In genomic region chr17:44733753-44734152, GRCh38 we compare ENCODE assay signal across 9 cellular contexts. TPM values are rescaled to one million over a fixed set of nuclear protein-coding genes. Genes with fewer than 3 reads are reported as not detected.
DNase-seq lines count a peak whose midpoint lies in the region; TF ChIP-seq lines count a peak whose summit lies in the region.
"Had no signal": no experiment of that assay in that cellular context is flagged by ENCODE, and none has a peak within 500 bp of the region (broad histone marks: within the 10 kb centered on the region; RNA-seq: fewer than 3 reads in every experiment).

No MANE protein-coding gene starts in this region.

- DNase-seq in NCI-H2171 treated with DMSO at 0.1 percent for 48 hours (lab: John Stamatoyannopoulos, UW): peak; percentile 35
- DNase-seq in NCI-H2171 (lab: John Stamatoyannopoulos, UW): no peak
- peak; percentile 32 for DNase-seq in NB4 (ENCODE audit: low read depth)
- DNase-seq in choroid plexus epithelial cell (ENCODE audit: low read depth): peak; percentile 56
- no peak for DNase-seq in osteoblast (ENCODE audit: insufficient read length, low spot score, missing footprints)
- no peak for DNase-seq in activated CD4-positive, CD25-positive, alpha-beta regulatory T cell (lab: John Stamatoyannopoulos, UW)
- no peak for DNase-seq in SKM-1 treated with dmso at 0.1 percent for 144 hours (lab: John Stamatoyannopoulos, UW; ENCODE audit: unreplicated experiment)
- DNase-seq in NCI-H1417 treated with DMSO at 0.1 percent for 48 hours (lab: John Stamatoyannopoulos, UW): no peak
- DNase-seq: activated CD8-positive, alpha-beta memory T cell treated with anti-CD3 and anti-CD28 coated beads, Interleukin-2, amount 50 U/mL, for 48 hours had no signal

- TF ChIP-seq CTCF in NB4 (IDR thresholded peaks at IDR 0.05; ENCODE audit: low read depth, low read length): peak; percentile 31
- TF ChIP-seq CTCF in choroid plexus epithelial cell (conservative IDR thresholded peaks at IDR 0.05; ENCODE audit: low read depth, low read length): peak; percentile 69
- TF ChIP-seq CTCF in osteoblast (IDR thresholded peaks at IDR 0.05; ENCODE audit: extremely low read depth, low read depth, low read length): peak; percentile 29

- no peaks in the 10 kb centered on the region for H3K27me3 ChIP-seq in osteoblast (ENCODE audit: insufficient read depth, low read length)

- H4K20me1 ChIP-seq in osteoblast (ENCODE audit: insufficient read depth, low read length): no peaks in the 10 kb centered on the region

- no peaks in the 10 kb centered on the region for H3K79me2 ChIP-seq in osteoblast (ENCODE audit: insufficient read depth, low read length)

- H2AFZ ChIP-seq in osteoblast (ENCODE audit: low read length): no peak overlapping the region

- TF ChIP-seq POLR2A in NB4 (IDR thresholded peaks at IDR 0.05; ENCODE audit: extremely low read depth, insufficient read length): no peak

- no peaks in the 10 kb centered on the region for H3K9me3 ChIP-seq in osteoblast (ENCODE audit: low read depth, low read length)

- H3K4me3 ChIP-seq in NB4 (ENCODE audit: low read depth, low read length): no peak overlapping the region
- H3K4me3 ChIP-seq in choroid plexus epithelial cell (ENCODE audit: low read depth, low read length): no peak overlapping the region
- no peak overlapping the region for H3K4me3 ChIP-seq in osteoblast (ENCODE audit: insufficient read depth, low read length)

- no peak overlapping the region for H3K27ac ChIP-seq in osteoblast (ENCODE audit: low read depth, low read length)

- H3K36me3 ChIP-seq in osteoblast (ENCODE audit: insufficient read depth, low read length): peaks cover 11% of the 10 kb centered on the region

- H3K4me1 ChIP-seq in osteoblast (ENCODE audit: insufficient read depth, low read length): no peaks in the 10 kb centered on the region

- no peak overlapping the region for H3K4me2 ChIP-seq in osteoblast (ENCODE audit: insufficient read depth, low read length)

RNA-seq across cellular contexts. Expression of gene ADAM11, which starts 25.0 kb away (rescaled TPM):
- 0.36 and 0.59 TPM in 2 replicates for total RNA-seq in osteoblast

RNA-seq across cellular contexts. Expression of gene DBF4B, which starts 25.3 kb away (rescaled TPM):
- 2.2 and 2.7 TPM in 2 replicates for total RNA-seq in osteoblast

RNA-seq across cellular contexts. Expression of gene CCDC43, which starts 44.2 kb away (rescaled TPM):
- 32.1 and 36.6 TPM in 2 replicates for total RNA-seq in osteoblast

Comparison
In these comparisons a context has a peak if more than half of its experiments do, and no peak if none do; other contexts are left out.
1. DNase-seq: peak in NCI-H2171 treated with DMSO at 0.1 percent for 48 hours (single experiment), NB4 (single experiment) and choroid plexus epithelial cell (single experiment); none in NCI-H2171 (single experiment), osteoblast (single experiment), activated CD4-positive, CD25-positive, alpha-beta regulatory T cell (0 of 4), SKM-1 treated with dmso at 0.1 percent for 144 hours (single experiment) and NCI-H1417 treated with DMSO at 0.1 percent for 48 hours (single experiment).
2. Peak in every context shown above with its lines, with median percentiles within 50 percentile points of each other: CTCF ChIP-seq.